21 cellular contexts compared by ENCODE assay signal in genomic region chr3:71104586-71104985, GRCh38.
DNase-seq lines count a peak whose midpoint lies in the region; ATAC-seq and TF ChIP-seq lines count a peak whose summit lies in the region.
"Had no signal": no experiment of that assay in that cellular context is flagged by ENCODE, and none has a peak within 500 bp of the region (broad histone marks: within the 10 kb centered on the region; RNA-seq: fewer than 3 reads in every experiment).

No MANE protein-coding gene starts in this region.

- H3K4me3 ChIP-seq in gastroesophageal sphincter, result no peak overlapping the region
- H3K4me3 ChIP-seq: SJCRH30 had no signal

- no peak for DNase-seq in activated CD4-positive, alpha-beta memory T cell treated with anti-CD3 and anti-CD28 coated beads for 36 hours
- no peak for DNase-seq in activated CD4-positive, alpha-beta memory T cell treated with anti-CD3 and anti-CD28 coated beads, Interleukin-2, amount 10 ng/mL, durations not matched to agents 7 days and 5 days
- no peak for DNase-seq in stimulated activated naive B cell treated with anti-CD40 and anti-IgM and Interleukin-4, amounts not matched to agents 10 μg/mL and 1 μg/mL and 100 μg/mL, for 72 hours
- DNase-seq in NCI-H1048 (lab: John Stamatoyannopoulos, UW) (no peak), foreskin melanocyte (no peak), NCI-H187 (lab: John Stamatoyannopoulos, UW) (no peak)
- DNase-seq: C1 segment of cervical spinal cord; NCI-H1092 treated with DMSO at 0.1 percent for 48 hours; NCI-H526 treated with DMSO at 0.1 percent for 48 hours; nephron progenitor cell; OCI-M1; small intestine; stimulated activated CD4-positive, alpha-beta T cell treated with anti-CD3 and anti-CD28 coated beads, Interleukin-4, amount 100 ng/mL, for 24 hours had no signal

- WGBS in gastroesophageal sphincter (ENCODE audit: low coverage in 1 of 2), 2 donors, result 3 to 40% methylated on average over 3 of the region's 3 CpGs

- no peaks in the 10 kb centered on the region for H3K36me3 ChIP-seq in gastroesophageal sphincter
- H3K36me3 ChIP-seq: SJCRH30 had no signal

- H3K9me3 ChIP-seq in gastroesophageal sphincter, result no peaks in the 10 kb centered on the region
- H3K9me3 ChIP-seq: SJCRH30 had no signal

- POLR2A ChIA-PET in activated CD4-positive, alpha-beta memory T cell treated with anti-CD3 and anti-CD28 coated beads for 36 hours (lab: Charles Lee), result no interaction called here
- POLR2A ChIA-PET in activated CD4-positive, alpha-beta memory T cell treated with anti-CD3 and anti-CD28 coated beads, Interleukin-2, amount 10 ng/mL, durations not matched to agents 7 days and 5 days (lab: Charles Lee), result no interaction called here

- H3K27ac Mint-ChIP-seq in activated CD4-positive, alpha-beta memory T cell treated with anti-CD3 and anti-CD28 coated beads for 36 hours, result peak overlapping the region; percentile 55
- H3K27ac Mint-ChIP-seq in activated CD4-positive, alpha-beta memory T cell treated with anti-CD3 and anti-CD28 coated beads, Interleukin-2, amount 10 ng/mL, durations not matched to agents 7 days and 5 days, result no peak overlapping the region
- peak overlapping the region; percentile 18 for H3K27ac Mint-ChIP-seq in activated T-helper 17 cell treated with anti-CD3 and anti-CD28 coated beads, Interleukin-2, amount 50 U/mL, for 72 hours
- H3K27ac Mint-ChIP-seq in stimulated activated naive B cell treated with anti-CD40 and anti-IgM and Interleukin-4, amounts not matched to agents 10 μg/mL and 1 μg/mL and 100 μg/mL, for 72 hours, result peak overlapping the region; percentile 34
- H3K27ac Mint-ChIP-seq: dendritic cell treated with granulocyte-macrophage colony-stimulating factor and Interleukin-4, amounts not matched to agents 40 ng/mL and 50 ng/mL, for 4 days had no signal

- ATAC-seq in activated T-helper 17 cell treated with anti-CD3 and anti-CD28 coated beads, Interleukin-2, amount 50 U/mL, for 72 hours (replicated peaks), result no peak
- no peak for ATAC-seq in gastroesophageal sphincter
- ATAC-seq in stimulated activated naive B cell treated with anti-CD40 and anti-IgM and Interleukin-4, amounts not matched to agents 10 μg/mL and 1 μg/mL and 100 μg/mL, for 72 hours (replicated peaks), result no peak

- TF ChIP-seq POLR2A in gastroesophageal sphincter (IDR thresholded peaks at IDR 0.05), result no peak

- peaks cover 88% of the 10 kb centered on the region for H3K4me1 Mint-ChIP-seq in activated CD4-positive, alpha-beta memory T cell treated with anti-CD3 and anti-CD28 coated beads for 36 hours (ENCODE audit: low read depth)
- H3K4me1 Mint-ChIP-seq in activated CD4-positive, alpha-beta memory T cell treated with anti-CD3 and anti-CD28 coated beads, Interleukin-2, amount 10 ng/mL, durations not matched to agents 7 days and 5 days, result peaks cover 70% of the 10 kb centered on the region
- peaks cover 70% of the 10 kb centered on the region for H3K4me1 Mint-ChIP-seq in activated T-helper 17 cell treated with anti-CD3 and anti-CD28 coated beads, Interleukin-2, amount 50 U/mL, for 72 hours
- H3K4me1 Mint-ChIP-seq in stimulated activated naive B cell treated with anti-CD40 and anti-IgM and Interleukin-4, amounts not matched to agents 10 μg/mL and 1 μg/mL and 100 μg/mL, for 72 hours, result peaks cover 56 to 88% of the 10 kb centered on the region in 2 donors

- TF ChIP-seq CTCF in gastroesophageal sphincter (IDR thresholded peaks at IDR 0.05), result no peak

- peaks cover 35 to 100% (median 52%) of the 10 kb centered on the region in 3 donors for H3K4me1 ChIP-seq in gastroesophageal sphincter

- TF ChIP-seq EP300 in gastroesophageal sphincter (IDR thresholded peaks at IDR 0.05), result no peak

- H3K27me3 Mint-ChIP-seq in activated CD4-positive, alpha-beta memory T cell treated with anti-CD3 and anti-CD28 coated beads for 36 hours, result no peaks in the 10 kb centered on the region
- no peaks in the 10 kb centered on the region for H3K27me3 Mint-ChIP-seq in activated CD4-positive, alpha-beta memory T cell treated with anti-CD3 and anti-CD28 coated beads, Interleukin-2, amount 10 ng/mL, durations not matched to agents 7 days and 5 days
- no peaks in the 10 kb centered on the region for H3K27me3 Mint-ChIP-seq in activated T-helper 17 cell treated with anti-CD3 and anti-CD28 coated beads, Interleukin-2, amount 50 U/mL, for 72 hours
- H3K27me3 Mint-ChIP-seq in stimulated activated naive B cell treated with anti-CD40 and anti-IgM and Interleukin-4, amounts not matched to agents 10 μg/mL and 1 μg/mL and 100 μg/mL, for 72 hours, result no peaks in the 10 kb centered on the region
- H3K27me3 Mint-ChIP-seq: brain; dendritic cell treated with granulocyte-macrophage colony-stimulating factor and Interleukin-4, amounts not matched to agents 40 ng/mL and 50 ng/mL, for 4 days; progenitor cell of endocrine pancreas had no signal

- CTCF ChIA-PET in activated CD4-positive, alpha-beta memory T cell treated with anti-CD3 and anti-CD28 coated beads for 36 hours (lab: Charles Lee), result no interaction called here
- CTCF ChIA-PET in activated CD4-positive, alpha-beta memory T cell treated with anti-CD3 and anti-CD28 coated beads, Interleukin-2, amount 10 ng/mL, durations not matched to agents 7 days and 5 days (lab: Charles Lee), result no interaction called here

- no peak overlapping the region for H3K4me3 Mint-ChIP-seq in activated CD4-positive, alpha-beta memory T cell treated with anti-CD3 and anti-CD28 coated beads for 36 hours
- no peak overlapping the region for H3K4me3 Mint-ChIP-seq in activated CD4-positive, alpha-beta memory T cell treated with anti-CD3 and anti-CD28 coated beads, Interleukin-2, amount 10 ng/mL, durations not matched to agents 7 days and 5 days
- peak overlapping the region; percentile 81 for H3K4me3 Mint-ChIP-seq in activated T-helper 17 cell treated with anti-CD3 and anti-CD28 coated beads, Interleukin-2, amount 50 U/mL, for 72 hours
- no peak overlapping the region for H3K4me3 Mint-ChIP-seq in stimulated activated naive B cell treated with anti-CD40 and anti-IgM and Interleukin-4, amounts not matched to agents 10 μg/mL and 1 μg/mL and 100 μg/mL, for 72 hours
- H3K4me3 Mint-ChIP-seq: brain; dendritic cell treated with granulocyte-macrophage colony-stimulating factor and Interleukin-4, amounts not matched to agents 40 ng/mL and 50 ng/mL, for 4 days; nephron progenitor cell had no signal

- H3K27ac ChIP-seq in gastroesophageal sphincter, result peak overlapping the region; percentile 67 to 82 (median 79)
- H3K27ac ChIP-seq: epithelial cell of prostate, KMS-11, SJCRH30 had no signal

- H3K36me3 Mint-ChIP-seq in activated CD4-positive, alpha-beta memory T cell treated with anti-CD3 and anti-CD28 coated beads for 36 hours, result peaks cover 27% of the 10 kb centered on the region
- peaks cover 38% of the 10 kb centered on the region for H3K36me3 Mint-ChIP-seq in activated CD4-positive, alpha-beta memory T cell treated with anti-CD3 and anti-CD28 coated beads, Interleukin-2, amount 10 ng/mL, durations not matched to agents 7 days and 5 days (ENCODE audit: low read depth)
- peaks cover 94% of the 10 kb centered on the region for H3K36me3 Mint-ChIP-seq in activated T-helper 17 cell treated with anti-CD3 and anti-CD28 coated beads, Interleukin-2, amount 50 U/mL, for 72 hours (ENCODE audit: low read depth)
- peaks cover 46 to 64% of the 10 kb centered on the region in 2 donors for H3K36me3 Mint-ChIP-seq in stimulated activated naive B cell treated with anti-CD40 and anti-IgM and Interleukin-4, amounts not matched to agents 10 μg/mL and 1 μg/mL and 100 μg/mL, for 72 hours
- H3K36me3 Mint-ChIP-seq: brain had no signal

- H3K9me3 Mint-ChIP-seq in activated CD4-positive, alpha-beta memory T cell treated with anti-CD3 and anti-CD28 coated beads for 36 hours, result no peaks in the 10 kb centered on the region
- no peaks in the 10 kb centered on the region for H3K9me3 Mint-ChIP-seq in activated CD4-positive, alpha-beta memory T cell treated with anti-CD3 and anti-CD28 coated beads, Interleukin-2, amount 10 ng/mL, durations not matched to agents 7 days and 5 days
- no peaks in the 10 kb centered on the region for H3K9me3 Mint-ChIP-seq in activated T-helper 17 cell treated with anti-CD3 and anti-CD28 coated beads, Interleukin-2, amount 50 U/mL, for 72 hours
- H3K9me3 Mint-ChIP-seq in stimulated activated naive B cell treated with anti-CD40 and anti-IgM and Interleukin-4, amounts not matched to agents 10 μg/mL and 1 μg/mL and 100 μg/mL, for 72 hours, result no peaks in the 10 kb centered on the region
- H3K9me3 Mint-ChIP-seq: brain; dendritic cell treated with granulocyte-macrophage colony-stimulating factor and Interleukin-4, amounts not matched to agents 40 ng/mL and 50 ng/mL, for 4 days; nephron progenitor cell had no signal

- H3K27me3 ChIP-seq in gastroesophageal sphincter, result no peaks in the 10 kb centered on the region
- H3K27me3 ChIP-seq: SJCRH30 had no signal

- intact Hi-C loops in activated CD4-positive, alpha-beta memory T cell treated with anti-CD3 and anti-CD28 coated beads for 36 hours (cut with micrococcal nuclease), result no loop called here
